8 cellular contexts compared by ENCODE assay signal in the genomic region with DNA sequence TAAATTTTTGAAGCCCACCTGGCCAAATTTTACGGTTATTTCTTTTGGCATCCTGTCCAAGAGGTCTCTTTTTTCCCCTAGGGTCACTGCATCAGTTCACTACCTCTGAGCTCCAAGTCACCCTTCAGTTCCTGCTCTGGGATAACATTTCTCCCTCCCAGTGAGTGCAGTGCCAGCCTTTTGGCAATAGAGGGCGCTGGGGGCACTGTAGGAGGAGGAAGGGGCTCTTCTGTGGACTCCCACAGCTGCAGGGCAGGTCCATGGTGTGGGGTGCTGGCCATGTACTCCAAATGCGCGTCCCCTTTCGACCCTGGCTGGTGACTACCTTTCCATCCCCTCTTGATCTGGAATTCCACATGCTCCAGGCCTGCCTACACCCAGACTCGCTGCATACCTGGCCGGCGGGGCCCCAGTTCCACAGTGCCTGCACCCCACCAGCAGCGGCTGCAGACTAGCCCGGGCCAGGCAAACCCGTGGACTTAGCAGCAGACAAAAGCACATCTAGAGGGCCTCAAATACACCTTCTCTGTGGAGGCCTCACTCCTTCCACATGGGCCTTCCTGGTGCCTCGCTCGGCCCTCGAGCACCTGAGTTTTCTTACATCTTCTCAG. TPM values are rescaled to one million over a fixed set of nuclear protein-coding genes. Genes with fewer than 3 reads are reported as not detected.
DNase-seq lines count a peak whose midpoint lies in the region; ATAC-seq and TF ChIP-seq lines count a peak whose summit lies in the region.

No MANE protein-coding gene starts in this region.

- H3K4me3 ChIP-seq in epithelial cell of proximal tubule (ENCODE audit: low read depth, low read length), result no peak overlapping the region
- no peak overlapping the region for H3K4me3 ChIP-seq in gastrocnemius medialis

- no peaks in the 10 kb centered on the region for H3K36me3 ChIP-seq in gastrocnemius medialis

- no peak for ATAC-seq in gastrocnemius medialis

- TF ChIP-seq CTCF in epithelial cell of proximal tubule (conservative IDR thresholded peaks at IDR 0.05; ENCODE audit: low read depth, low read length), result peak; percentile 76
- peak in 3 of 5 experiments; percentile 40 to 55 (median 44) for TF ChIP-seq CTCF in gastrocnemius medialis (IDR thresholded peaks at IDR 0.05 in 4 of 5, conservative IDR thresholded peaks at IDR 0.05 in 1 of 5)

- intact Hi-C loops in gastrocnemius medialis (cut with DNase I; ENCODE audit: low total_unique reads), result no loop called here

- no peaks in the 10 kb centered on the region for H3K27me3 ChIP-seq in gastrocnemius medialis

- no peaks in the 10 kb centered on the region for H3K9me3 ChIP-seq in gastrocnemius medialis

- TF ChIP-seq POLR2A in gastrocnemius medialis (IDR thresholded peaks at IDR 0.05), result no peak

- no peaks in the 10 kb centered on the region for H3K4me1 ChIP-seq in gastrocnemius medialis

- peak; percentile 11 for DNase-seq in NCI-H510A treated with DMSO at 0.1 percent for 48 hours (lab: John Stamatoyannopoulos, UW)
- DNase-seq in NCI-H510A (lab: John Stamatoyannopoulos, UW), result no peak
- peak; percentile 62 for DNase-seq in HT-29 (ENCODE audit: low spot score)
- peak; percentile 22 to 27 for DNase-seq in SW 1271 (lab: John Stamatoyannopoulos, UW)
- DNase-seq in epithelial cell of proximal tubule (ENCODE audit: low read depth), result no peak
- DNase-seq in gastrocnemius medialis, result no peak
- no peak for DNase-seq in NCI-H774 (lab: John Stamatoyannopoulos, UW)
- no peak for DNase-seq in NCI-H1048 (lab: John Stamatoyannopoulos, UW)

- in situ Hi-C loops in gastrocnemius medialis (cut with MboI; ENCODE audit: low sequenced_read_pairs in 4 of 4), result loop anchor here (25.0 kb wide), 2 partner anchors 408 to 808 kb away; a partner anchor contains a TSS

- H3K27ac ChIP-seq in gastrocnemius medialis, result no peak overlapping the region

RNA-seq across cellular contexts. Expression of a gene that starts 20.3 kb away (rescaled TPM):
- total RNA-seq in HT-29 (2014; rRNA removed; shearing (Covaris generic)), result 45.0 and 49.7 TPM in 2 replicates
- total RNA-seq in epithelial cell of proximal tubule (58.9 and 59.0 TPM in 2 replicates), gastrocnemius medialis (10 to 100 TPM; 28.5 to 58.5 (median 45.7) TPM)

RNA-seq across cellular contexts. Expression of a gene that starts 29.5 kb away (rescaled TPM):
- 27.5 and 28.6 TPM in 2 replicates for total RNA-seq in HT-29 (2014; rRNA removed; shearing (Covaris generic))
- total RNA-seq in epithelial cell of proximal tubule (0.29 and 1.0 TPM in 2 replicates), gastrocnemius medialis (10 to 100 TPM; 11.3 to 43.0 (median 24.7) TPM)

RNA-seq across cellular contexts. Expression of a gene that starts 58.4 kb away (rescaled TPM):
- total RNA-seq in HT-29 (2014; rRNA removed; shearing (Covaris generic)), result 142 and 170 TPM in 2 replicates
- 64.6 and 85.2 TPM in 2 replicates for total RNA-seq in epithelial cell of proximal tubule
- 10 to 100 TPM; 49.6 to 82.4 (median 70.9) TPM for total RNA-seq in gastrocnemius medialis

Comparison
In these comparisons a context has a peak if more than half of its experiments do, and no peak if none do; other contexts are left out.
1. DNase-seq: peak in NCI-H510A treated with DMSO at 0.1 percent for 48 hours (single experiment), HT-29 (single experiment) and SW 1271 (2 of 2); none in NCI-H510A (single experiment), epithelial cell of proximal tubule (single experiment), gastrocnemius medialis (0 of 2), NCI-H774 (single experiment) and NCI-H1048 (single experiment).